1 cellular context compared by ENCODE assay signal in the genomic region with DNA sequence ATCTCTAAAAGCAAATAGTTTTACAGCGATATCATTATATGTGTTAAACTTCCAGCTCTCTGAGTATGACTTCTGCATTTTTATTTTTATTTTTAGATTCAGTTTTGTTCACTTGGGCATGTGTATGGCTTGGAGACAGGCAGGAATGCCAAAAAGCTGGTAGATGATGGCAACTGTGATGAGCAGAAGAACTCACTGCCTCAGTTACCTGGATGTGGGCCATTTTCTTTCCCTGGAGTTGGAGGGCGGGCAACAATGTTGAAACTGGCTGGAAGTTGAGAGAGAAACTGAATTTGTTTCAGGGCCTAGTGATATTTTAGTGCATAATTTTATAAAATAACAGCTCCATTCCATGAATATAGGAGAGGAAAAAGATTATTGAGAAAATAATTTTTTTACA.
TF ChIP-seq lines count a peak whose summit lies in the region.

No MANE protein-coding gene starts in this region.

TF ChIP-seq in HCT116, 20 proteins besides CTCF, POLR2A, EP300 and RAD21:
- TF ChIP-seq, protein P1, sequence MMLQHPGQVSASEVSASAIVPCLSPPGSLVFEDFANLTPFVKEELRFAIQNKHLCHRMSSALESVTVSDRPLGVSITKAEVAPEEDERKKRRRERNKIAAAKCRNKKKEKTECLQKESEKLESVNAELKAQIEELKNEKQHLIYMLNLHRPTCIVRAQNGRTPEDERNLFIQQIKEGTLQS (IDR thresholded peaks at IDR 0.05) = no peak
- TF ChIP-seq SP1 (IDR thresholded peaks at IDR 0.05; ENCODE audit: low read depth) (no peak), FOSL1 (IDR thresholded peaks at IDR 0.05; ENCODE audit: low read depth) (no peak), REST (IDR thresholded peaks at IDR 0.05; ENCODE audit: low read depth) (no peak), MAX (IDR thresholded peaks at IDR 0.05) (no peak), EGR1 (IDR thresholded peaks at IDR 0.05; ENCODE audit: low read depth) (no peak), TCF7L2 (IDR thresholded peaks at IDR 0.05; ENCODE audit: borderline replicate concordance, extremely low read depth, insufficient read depth, insufficient read length) (no peak), POLR2AphosphoS5 (IDR thresholded peaks at IDR 0.05; ENCODE audit: low read depth, low read length) (no peak), ZFX (IDR thresholded peaks at IDR 0.05) (no peak), ZNF274 (IDR thresholded peaks at IDR 0.05; ENCODE audit: low read depth, low read length) (no peak), JUND (IDR thresholded peaks at IDR 0.05) (no peak), YY1 (IDR thresholded peaks at IDR 0.05; ENCODE audit: extremely low read depth, insufficient replicate concordance, low read depth, low read length) (no peak), EZH2 (IDR thresholded peaks at IDR 0.05) (no peak), CEBPB (IDR thresholded peaks at IDR 0.05; ENCODE audit: low read depth) (no peak)
- TF ChIP-seq, protein P2, sequence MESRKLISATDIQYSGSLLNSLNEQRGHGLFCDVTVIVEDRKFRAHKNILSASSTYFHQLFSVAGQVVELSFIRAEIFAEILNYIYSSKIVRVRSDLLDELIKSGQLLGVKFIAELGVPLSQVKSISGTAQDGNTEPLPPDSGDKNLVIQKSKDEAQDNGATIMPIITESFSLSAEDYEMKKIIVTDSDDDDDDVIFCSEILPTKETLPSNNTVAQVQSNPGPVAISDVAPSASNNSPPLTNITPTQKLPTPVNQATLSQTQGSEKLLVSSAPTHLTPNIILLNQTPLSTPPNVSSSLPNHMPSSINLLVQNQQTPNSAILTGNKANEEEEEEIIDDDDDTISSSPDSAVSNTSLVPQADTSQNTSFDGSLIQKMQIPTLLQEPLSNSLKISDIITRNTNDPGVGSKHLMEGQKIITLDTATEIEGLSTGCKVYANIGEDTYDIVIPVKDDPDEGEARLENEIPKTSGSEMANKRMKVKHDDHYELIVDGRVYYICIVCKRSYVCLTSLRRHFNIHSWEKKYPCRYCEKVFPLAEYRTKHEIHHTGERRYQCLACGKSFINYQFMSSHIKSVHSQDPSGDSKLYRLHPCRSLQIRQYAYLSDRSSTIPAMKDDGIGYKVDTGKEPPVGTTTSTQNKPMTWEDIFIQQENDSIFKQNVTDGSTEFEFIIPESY (IDR thresholded peaks at IDR 0.05; ENCODE audit: extremely low read depth, insufficient replicate concordance, low read length) = no peak
